22 cellular contexts compared by ENCODE assay signal in genomic region chr2:219335373-219335786, GRCh38. TPM values are rescaled to one million over a fixed set of nuclear protein-coding genes. Genes with fewer than 3 reads are reported as not detected.
DNase-seq lines count a peak whose midpoint lies in the region; ATAC-seq, FAIRE-seq and TF ChIP-seq lines count a peak whose summit lies in the region.
"Had no signal": no experiment of that assay in that cellular context is flagged by ENCODE, and none has a peak within 500 bp of the region (broad histone marks: within the 10 kb centered on the region; RNA-seq: fewer than 3 reads in every experiment).

No MANE protein-coding gene starts in this region.

- no peaks in the 10 kb centered on the region for H3K36me3 ChIP-seq in H7 (replicated peaks; ENCODE audit: control insufficient read depth, insufficient read depth, low read length)
- H3K36me3 ChIP-seq: esophagus squamous epithelium, lower lobe of right lung, prostate gland had no signal

- H3K4me3 ChIP-seq in A549: no peak overlapping the region
- H3K4me3 ChIP-seq in fibroblast of mammary gland (ENCODE audit: control insufficient read depth, low read depth, low read length): no peak overlapping the region
- no peak overlapping the region for H3K4me3 ChIP-seq in H7 (ENCODE audit: insufficient read depth, low read depth, low read length)
- H3K4me3 ChIP-seq: dorsolateral prefrontal cortex, esophagus squamous epithelium, lower lobe of right lung, prostate gland, SK-N-MC had no signal

- H3K4me2 ChIP-seq in A549: no peak overlapping the region

- ATAC-seq in A549 (peak; percentile 65 to 74), HG03139 (IDR thresholded peaks at IDR 0.05; ENCODE audit: unreplicated experiment) (no peak)
- no peak for ATAC-seq in stimulated activated memory B cell treated with anti-CD40 and anti-IgM and Interleukin-4, amounts not matched to agents 10 μg/mL and 1 μg/mL and 100 μg/mL, for 72 hours
- ATAC-seq: lower lobe of right lung; naive thymus-derived CD4-positive, alpha-beta T cell; Panc1 had no signal

- no peak for TF ChIP-seq CTCF in A549 (IDR thresholded peaks at IDR 0.05)
- TF ChIP-seq CTCF in fibroblast of mammary gland (conservative IDR thresholded peaks at IDR 0.05; ENCODE audit: control insufficient read depth, insufficient read depth, low read depth, low read length): no peak

- H3K27ac Mint-ChIP-seq in stimulated activated memory B cell treated with anti-CD40 and anti-IgM and Interleukin-4, amounts not matched to agents 10 μg/mL and 1 μg/mL and 100 μg/mL, for 72 hours: no peak overlapping the region
- H3K27ac Mint-ChIP-seq: activated naive CD8-positive, alpha-beta T cell treated with anti-CD3 and anti-CD28 coated beads, Interleukin-2, amount 10 ng/mL, durations not matched to agents 7 days and 5 days; activated T-helper 1 cell treated with anti-CD3 and anti-CD28 coated beads, Interleukin-12 subunit alpha, Interleukin-12 subunit beta, Interleukin-2, Interleukin-4 antibody, amounts not matched to agents 30 ng/mL and 10 ng/mL and 1 ng/mL, durations not matched to agents 14 hours and 24 hours and 36 hours; HFFc6; naive thymus-derived CD4-positive, alpha-beta T cell had no signal

- no peaks in the 10 kb centered on the region for H3K4me1 Mint-ChIP-seq in stimulated activated memory B cell treated with anti-CD40 and anti-IgM and Interleukin-4, amounts not matched to agents 10 μg/mL and 1 μg/mL and 100 μg/mL, for 72 hours
- H3K4me1 Mint-ChIP-seq: activated naive CD8-positive, alpha-beta T cell treated with anti-CD3 and anti-CD28 coated beads, Interleukin-2, amount 10 ng/mL, durations not matched to agents 7 days and 5 days had no signal

- DNase-seq in A549 (ENCODE audit: low read depth in 1 of 2, low spot score in 1 of 2): peak in 1 of 2 experiments; percentile 48
- DNase-seq in HT1080 (ENCODE audit: low read depth): peak; percentile 44
- DNase-seq in NCI-H510A treated with DMSO at 0.1 percent for 48 hours (lab: John Stamatoyannopoulos, UW): peak; percentile 38
- peak; percentile 16 for DNase-seq in fibroblast of mammary gland (ENCODE audit: low read depth)
- no peak for DNase-seq in H7
- DNase-seq in medulla oblongata (ENCODE audit: extremely low spot score): no peak
- DNase-seq: activated CD4-positive, CD25-positive, alpha-beta regulatory T cell treated with anti-CD3 and anti-CD28 coated beads, Interleukin-2, amount 50 U/mL, for 72 hours; activated naive CD8-positive, alpha-beta T cell treated with anti-CD3 and anti-CD28 coated beads, Interleukin-2, amount 10 ng/mL, durations not matched to agents 7 days and 5 days; dorsolateral prefrontal cortex; esophagus squamous epithelium; HFFc6; Kasumi-1; lower lobe of right lung; naive thymus-derived CD4-positive, alpha-beta T cell; T-helper 9 cell had no signal

- H3K27ac ChIP-seq in A549: no peak overlapping the region
- H3K27ac ChIP-seq: dorsolateral prefrontal cortex, esophagus squamous epithelium, lower lobe of right lung, prostate gland, SK-N-MC had no signal

- POLR2A ChIA-PET in A549 (lab: Yijun Ruan, JAX): no interaction called here

- 45% methylated on average over 5 of the region's 5 CpGs for WGBS in A549 (ENCODE audit: missing lambda C conversion rate)

- H3K9me3 Mint-ChIP-seq in stimulated activated memory B cell treated with anti-CD40 and anti-IgM and Interleukin-4, amounts not matched to agents 10 μg/mL and 1 μg/mL and 100 μg/mL, for 72 hours: peaks cover 10% of the 10 kb centered on the region
- H3K9me3 Mint-ChIP-seq: activated T-helper 1 cell treated with anti-CD3 and anti-CD28 coated beads, Interleukin-12 subunit alpha, Interleukin-12 subunit beta, Interleukin-2, Interleukin-4 antibody, amounts not matched to agents 30 ng/mL and 10 ng/mL and 1 ng/mL, durations not matched to agents 14 hours and 24 hours and 36 hours had no signal

- H3K4me3 Mint-ChIP-seq in stimulated activated memory B cell treated with anti-CD40 and anti-IgM and Interleukin-4, amounts not matched to agents 10 μg/mL and 1 μg/mL and 100 μg/mL, for 72 hours: no peak overlapping the region
- H3K4me3 Mint-ChIP-seq: activated naive CD8-positive, alpha-beta T cell treated with anti-CD3 and anti-CD28 coated beads, Interleukin-2, amount 10 ng/mL, durations not matched to agents 7 days and 5 days; activated T-helper 1 cell treated with anti-CD3 and anti-CD28 coated beads, Interleukin-12 subunit alpha, Interleukin-12 subunit beta, Interleukin-2, Interleukin-4 antibody, amounts not matched to agents 30 ng/mL and 10 ng/mL and 1 ng/mL, durations not matched to agents 14 hours and 24 hours and 36 hours; HFFc6; naive thymus-derived CD4-positive, alpha-beta T cell had no signal

- no peaks in the 10 kb centered on the region for H3K4me1 ChIP-seq in A549
- H3K4me1 ChIP-seq: esophagus squamous epithelium, lower lobe of right lung, prostate gland had no signal

- CTCF ChIA-PET in A549 (lab: Yijun Ruan, JAX): interaction anchor here (0.5 to 2.2 kb wide), 6 partner anchors 13 to 307 kb away, joined by 3 to 9 read pairs (median 4); no protein-coding TSS in a partner anchor

- TF ChIP-seq EP300 in A549 (IDR thresholded peaks at IDR 0.05): no peak

- H3K27me3 Mint-ChIP-seq in stimulated activated memory B cell treated with anti-CD40 and anti-IgM and Interleukin-4, amounts not matched to agents 10 μg/mL and 1 μg/mL and 100 μg/mL, for 72 hours: peaks cover 93% of the 10 kb centered on the region

- TF ChIP-seq POLR2A in A549 (IDR thresholded peaks at IDR 0.05; ENCODE audit: low read length): no peak

- TF ChIP-seq RAD21 in A549 (conservative IDR thresholded peaks at IDR 0.05 in 1 of 2, IDR thresholded peaks at IDR 0.05 in 1 of 2): no peak

- peaks cover 36% of the 10 kb centered on the region for H3K27me3 ChIP-seq in H7 (ENCODE audit: control insufficient read depth, insufficient read depth, low read length)

- no peaks in the 10 kb centered on the region; the same call in 2 of the 3 replicates for H3K9me3 ChIP-seq in A549
- H3K9me3 ChIP-seq: esophagus squamous epithelium, lower lobe of right lung, prostate gland had no signal

- peaks cover 13% of the 10 kb centered on the region for H3K36me3 Mint-ChIP-seq in stimulated activated memory B cell treated with anti-CD40 and anti-IgM and Interleukin-4, amounts not matched to agents 10 μg/mL and 1 μg/mL and 100 μg/mL, for 72 hours
- H3K36me3 Mint-ChIP-seq: activated naive CD8-positive, alpha-beta T cell treated with anti-CD3 and anti-CD28 coated beads, Interleukin-2, amount 10 ng/mL, durations not matched to agents 7 days and 5 days had no signal

- no peak for FAIRE-seq in A549 (lab: Jason Lieb, UNC)

TF ChIP-seq in A549, 52 proteins besides CTCF, POLR2A, EP300 and RAD21 (continues in another document):
- TF ChIP-seq RFX5 (IDR thresholded peaks at IDR 0.05) (no peak), MYC (IDR thresholded peaks at IDR 0.05; ENCODE audit: borderline replicate concordance, low read length) (no peak), HOXA7 (CRISPR knock-in tag; IDR thresholded peaks at IDR 0.05) (no peak), ZNF302 (CRISPR knock-in tag; IDR thresholded peaks at IDR 0.05) (no peak), GATA3 (IDR thresholded peaks at IDR 0.05; ENCODE audit: borderline replicate concordance) (no peak), NFE2L2 (conservative IDR thresholded peaks at IDR 0.05; ENCODE audit: low read length) (no peak), HOXB13 (CRISPR knock-in tag; IDR thresholded peaks at IDR 0.05; ENCODE audit: low read depth) (no peak), CBX8 (IDR thresholded peaks at IDR 0.05) (no peak), EHF (CRISPR knock-in tag; IDR thresholded peaks at IDR 0.05) (no peak)

RNA-seq across cellular contexts. Expression of gene RESP18, which starts 2.8 kb away (rescaled TPM):
- polyA plus RNA-seq in A549 (2011; rRNA removed) (not detected in 2 replicates), A549 (2017; fragmentation: RNase III; extraction: RNeasy Plus Mini Kit Qiagen cat#74134 plus additional on column Dnase treatment) (not detected in 3 replicates)
- polyA plus RNA-seq in A549 (2012; cell fraction: cytosol; rRNA removed): not detected in 2 replicates
- polyA plus RNA-seq in A549 (2012; cell fraction: nucleus; rRNA removed): not detected in 2 replicates
- not detected in 2 replicates for polyA minus RNA-seq in A549 (2011; rRNA and poly(A)+ RNA removed)
- not detected in 2 replicates for total RNA-seq in HT1080 (2014; rRNA removed; shearing (Covaris generic))
- not detected in 2 replicates for polyA plus RNA-seq in HT1080 (2015; cell fraction: cytosol; rRNA removed)
- polyA plus RNA-seq in HT1080 (2015; cell fraction: nucleus; rRNA removed): not detected in 2 replicates
- total RNA-seq in H7 (2014; rRNA removed; shearing (Covaris generic)): not detected in 2 replicates
- total RNA-seq: activated CD8-positive, alpha-beta memory T cell treated with anti-CD3 and anti-CD28 coated beads for 36 hours; activated naive CD8-positive, alpha-beta T cell treated with anti-CD3 and anti-CD28 coated beads, Interleukin-2, amount 10 ng/mL, durations not matched to agents 7 days and 5 days; activated T-helper 1 cell treated with anti-CD3 and anti-CD28 coated beads, Interleukin-12 subunit alpha, Interleukin-12 subunit beta, Interleukin-2, Interleukin-4 antibody, amounts not matched to agents 30 ng/mL and 10 ng/mL and 1 ng/mL, durations not matched to agents 14 hours and 24 hours and 36 hours; esophagus squamous epithelium; HFFc6; lower lobe of right lung; naive thymus-derived CD4-positive, alpha-beta T cell; prostate gland had no signal
- polyA plus RNA-seq: naive thymus-derived CD4-positive, alpha-beta T cell had no signal

RNA-seq across cellular contexts. Expression of gene PTPRN, which starts 26.2 kb away (rescaled TPM):
- polyA plus RNA-seq in A549 (2011; rRNA removed): 0.44 and 0.62 TPM in 2 replicates
- polyA plus RNA-seq in A549 (2012; cell fraction: cytosol; rRNA removed): 0.62 and 1.1 TPM in 2 replicates
- 1.3 and 2.4 TPM in 2 replicates for polyA plus RNA-seq in A549 (2012; cell fraction: nucleus; rRNA removed)
- polyA plus RNA-seq in A549 (2017; fragmentation: RNase III; extraction: RNeasy Plus Mini Kit Qiagen cat#74134 plus additional on column Dnase treatment): 0.90 to 1.1 TPM (median 0.97 TPM) in 3 replicates
- polyA minus RNA-seq in A549 (2011; rRNA and poly(A)+ RNA removed): 0.88 and 2.8 TPM in 2 replicates
- 10.2 and 11.2 TPM in 2 replicates for total RNA-seq in HT1080 (2014; rRNA removed; shearing (Covaris generic))
- polyA plus RNA-seq in HT1080 (2015; cell fraction: cytosol; rRNA removed): 2.0 and 2.4 TPM in 2 replicates
- 3.2 and 4.1 TPM in 2 replicates for polyA plus RNA-seq in HT1080 (2015; cell fraction: nucleus; rRNA removed)
- 0.73 and 2.0 TPM in 2 replicates for total RNA-seq in H7 (2014; rRNA removed; shearing (Covaris generic))
- total RNA-seq: activated naive CD8-positive, alpha-beta T cell treated with anti-CD3 and anti-CD28 coated beads, Interleukin-2, amount 10 ng/mL, durations not matched to agents 7 days and 5 days; esophagus squamous epithelium; lower lobe of right lung had no signal
- polyA plus RNA-seq: naive thymus-derived CD4-positive, alpha-beta T cell had no signal

RNA-seq across cellular contexts. Expression of gene DNPEP, which starts 52.3 kb away (rescaled TPM):
- polyA plus RNA-seq in A549 (2011; rRNA removed): 29.0 and 38.4 TPM in 2 replicates
- 73.2 and 84.2 TPM in 2 replicates for polyA plus RNA-seq in A549 (2012; cell fraction: cytosol; rRNA removed)
- 159 and 164 TPM in 2 replicates for polyA plus RNA-seq in A549 (2012; cell fraction: nucleus; rRNA removed)
- polyA plus RNA-seq in A549 (2017; fragmentation: RNase III; extraction: RNeasy Plus Mini Kit Qiagen cat#74134 plus additional on column Dnase treatment): 40.8 to 42.8 TPM (median 40.9 TPM) in 3 replicates
- 54.4 and 63.2 TPM in 2 replicates for polyA minus RNA-seq in A549 (2011; rRNA and poly(A)+ RNA removed)
- total RNA-seq in HT1080 (2014; rRNA removed; shearing (Covaris generic)): 77.0 and 94.9 TPM in 2 replicates
- polyA plus RNA-seq in HT1080 (2015; cell fraction: cytosol; rRNA removed): 47.9 and 51.9 TPM in 2 replicates
- polyA plus RNA-seq in HT1080 (2015; cell fraction: nucleus; rRNA removed): 68.4 and 78.0 TPM in 2 replicates
- total RNA-seq in H7 (2014; rRNA removed; shearing (Covaris generic)): 44.8 and 55.5 TPM in 2 replicates

RNA-seq across cellular contexts. Expression of gene DNAJB2, which starts 56.2 kb away (rescaled TPM):
- 25.6 and 31.0 TPM in 2 replicates for polyA plus RNA-seq in A549 (2011; rRNA removed)
- 36.0 and 37.7 TPM in 2 replicates for polyA plus RNA-seq in A549 (2012; cell fraction: cytosol; rRNA removed)
- polyA plus RNA-seq in A549 (2012; cell fraction: nucleus; rRNA removed): 83.7 and 97.0 TPM in 2 replicates
- polyA plus RNA-seq in A549 (2017; fragmentation: RNase III; extraction: RNeasy Plus Mini Kit Qiagen cat#74134 plus additional on column Dnase treatment): 37.5 to 55.5 TPM (median 53.7 TPM) in 3 replicates
- 54.2 and 76.6 TPM in 2 replicates for polyA minus RNA-seq in A549 (2011; rRNA and poly(A)+ RNA removed)
- 11.5 and 13.8 TPM in 2 replicates for total RNA-seq in HT1080 (2014; rRNA removed; shearing (Covaris generic))
- 11.7 and 13.4 TPM in 2 replicates for polyA plus RNA-seq in HT1080 (2015; cell fraction: cytosol; rRNA removed)
- polyA plus RNA-seq in HT1080 (2015; cell fraction: nucleus; rRNA removed): 20.1 and 26.5 TPM in 2 replicates
- 29.1 and 38.6 TPM in 2 replicates for total RNA-seq in H7 (2014; rRNA removed; shearing (Covaris generic))

Comparison
In these comparisons a context has a peak if more than half of its experiments do, and no peak if none do; other contexts are left out.
1. ATAC-seq: peak in A549 (2 of 2); none in HG03139 (single experiment) and stimulated activated memory B cell treated with anti-CD40 and anti-IgM and Interleukin-4, amounts not matched to agents 10 μg/mL and 1 μg/mL and 100 μg/mL, for 72 hours (single experiment).
2. DNase-seq: peak in HT1080 (single experiment), NCI-H510A treated with DMSO at 0.1 percent for 48 hours (single experiment) and fibroblast of mammary gland (single experiment); none in H7 (single experiment) and medulla oblongata (single experiment).